ENCODE assay signal across 24 cellular contexts in the genomic region with DNA sequence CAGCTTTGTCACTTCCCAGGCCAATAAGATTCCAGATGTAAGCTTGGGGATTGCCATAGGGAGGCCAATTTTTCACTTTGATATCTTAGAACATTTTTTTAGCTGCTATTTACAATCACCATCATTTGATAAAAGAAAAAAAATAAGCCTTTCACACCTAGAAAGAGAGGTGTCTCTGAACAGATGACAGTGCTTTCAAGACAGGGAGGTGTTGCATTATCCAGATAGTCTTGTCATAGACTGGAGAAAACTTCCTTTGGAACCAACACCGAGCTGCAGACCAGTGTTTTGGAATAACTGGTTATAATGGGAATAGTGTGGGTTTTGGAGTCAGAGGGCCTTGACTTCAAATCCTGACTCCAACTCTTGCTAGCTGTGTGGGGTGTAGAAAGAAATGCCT.
"Had no signal": no experiment of that assay in that cellular context is flagged by ENCODE, and none has a peak within 500 bp of the region (broad histone marks: within the 10 kb centered on the region; RNA-seq: fewer than 3 reads in every experiment).

No MANE protein-coding gene starts in this region.

- H3K79me2 ChIP-seq: hepatocyte had no signal

- H3K9ac ChIP-seq: neural progenitor cell had no signal

- H3K9me3 ChIP-seq: heart right ventricle, lower lobe of right lung, neutrophil, right atrium auricular region, right lobe of liver, tibial nerve, uterus had no signal

- DNase-seq: heart right ventricle; islet precursor cell; lower lobe of right lung; mammary epithelial cell; mesenchymal stem cell; naive B cell; natural killer cell; nephron progenitor cell; occipital lobe; right lobe of liver; stimulated activated CD4-positive, alpha-beta T cell treated with anti-CD3 and anti-CD28 coated beads, Interleukin-1b, Interleukin-23, amount 100 ng/mL, for 48 hours; stimulated activated CD4-positive, alpha-beta T cell treated with anti-CD3 and anti-CD28 coated beads, Interleukin-2, amount 100 ng/mL, for 48 hours; stimulated activated CD4-positive, alpha-beta T cell treated with anti-CD3 and anti-CD28 coated beads, Interleukin-4, amount 100 ng/mL, for 4 hours; stimulated activated CD8-positive, alpha-beta memory T cell treated with anti-CD3 and anti-CD28 coated beads, Interleukin-4, amount 100 ng/mL, for 48 hours; stimulated activated naive CD4-positive, alpha-beta T cell treated with Interleukin-2 at 50 U/mL for 16 hours; stimulated activated naive CD8-positive, alpha-beta T cell treated with anti-CD3 and anti-CD28 coated beads, Interleukin-15, amount 100 ng/mL, for 72 hours; substantia nigra; uterus had no signal

- ATAC-seq: heart right ventricle, lower lobe of right lung, natural killer cell had no signal

- H3K27ac ChIP-seq: hepatocyte, lower lobe of right lung, neural progenitor cell, neutrophil, right atrium auricular region, right lobe of liver, tibial nerve, uterus had no signal

- H3K27me3 ChIP-seq: heart right ventricle, hepatocyte, neural progenitor cell, neutrophil, right atrium auricular region, right lobe of liver, tibial nerve, uterus had no signal

- H3K4me3 ChIP-seq: heart right ventricle, hepatocyte, lower lobe of right lung, neural progenitor cell, right atrium auricular region, right lobe of liver, smooth muscle cell, tibial nerve, uterus had no signal

- H3K4me2 ChIP-seq: hepatocyte, neural progenitor cell, smooth muscle cell had no signal

- H2AFZ ChIP-seq: hepatocyte, neural progenitor cell had no signal

- H3K36me3 ChIP-seq: lower lobe of right lung, neural progenitor cell, neutrophil, right atrium auricular region, tibial nerve, uterus had no signal

- H3K4me1 ChIP-seq: lower lobe of right lung, neural progenitor cell, right lobe of liver, uterus had no signal
